In the genomic region with DNA sequence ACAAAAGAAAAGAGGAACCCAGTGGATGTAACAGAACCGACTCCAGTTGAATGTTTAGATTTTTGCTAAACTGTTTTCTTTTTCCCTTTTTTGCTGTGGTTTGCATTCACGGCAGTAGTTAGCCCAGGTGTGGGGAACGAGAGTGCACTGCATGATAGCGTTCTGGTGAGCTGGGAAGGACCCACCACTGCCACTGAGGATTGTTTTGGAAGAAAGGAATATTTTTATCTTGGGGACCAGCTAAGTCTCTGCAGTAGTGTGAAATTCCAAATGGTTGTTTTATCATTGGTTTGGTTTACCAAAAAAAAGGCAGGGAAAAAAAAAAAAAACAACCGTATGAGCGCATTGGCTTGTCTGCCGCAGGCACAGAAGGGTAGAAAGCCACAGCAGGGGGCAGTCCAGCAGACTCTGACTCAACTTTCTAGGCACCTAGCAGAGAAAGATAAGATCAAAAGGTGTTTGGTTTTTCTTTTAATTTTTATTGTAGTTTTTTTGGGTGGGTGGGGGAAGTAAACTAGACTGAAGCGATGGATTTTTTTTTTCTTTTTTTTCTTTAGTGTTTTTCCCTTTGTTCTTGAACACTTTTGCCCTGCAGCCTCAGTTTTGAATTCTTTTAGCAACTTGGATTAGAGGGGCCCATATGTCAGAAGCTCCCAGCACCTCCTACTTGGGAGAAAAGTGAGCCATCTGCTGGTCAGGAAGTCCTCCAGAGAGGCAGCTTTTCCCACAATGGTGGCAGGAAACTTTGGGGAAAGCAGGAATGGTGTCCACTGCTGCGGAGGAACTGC, we compare ENCODE assay signal across 8 cellular contexts. TPM values are rescaled to one million over a fixed set of nuclear protein-coding genes. Genes with fewer than 3 reads are reported as not detected.
DNase-seq lines count a peak whose midpoint lies in the region; ATAC-seq and TF ChIP-seq lines count a peak whose summit lies in the region.

No MANE protein-coding gene starts in this region.

- H3K4me3 ChIP-seq in fibroblast of villous mesenchyme (ENCODE audit: low read depth, low read length): no peak overlapping the region

- peak overlapping the region; percentile 11 for H3K4me3 Mint-ChIP-seq in activated T-cell treated with anti-CD3 and anti-CD28 coated beads, Interleukin-2, amount 50 U/mL, for 4 hours

- H3K36me3 Mint-ChIP-seq in activated T-cell treated with anti-CD3 and anti-CD28 coated beads, Interleukin-2, amount 50 U/mL, for 4 hours (ENCODE audit: insufficient read depth): peaks cover 19% of the 10 kb centered on the region

- no peaks in the 10 kb centered on the region for H3K9me3 Mint-ChIP-seq in activated T-cell treated with anti-CD3 and anti-CD28 coated beads, Interleukin-2, amount 50 U/mL, for 4 hours

- H3K27me3 Mint-ChIP-seq in activated T-cell treated with anti-CD3 and anti-CD28 coated beads, Interleukin-2, amount 50 U/mL, for 4 hours (ENCODE audit: low read depth): no peaks in the 10 kb centered on the region

- H3K4me1 Mint-ChIP-seq in activated T-cell treated with anti-CD3 and anti-CD28 coated beads, Interleukin-2, amount 50 U/mL, for 4 hours (ENCODE audit: low read depth): peaks cover 57% of the 10 kb centered on the region

- ATAC-seq in activated T-cell treated with anti-CD3 and anti-CD28 coated beads, Interleukin-2, amount 50 U/mL, for 4 hours: peak; percentile 44 to 56
- ATAC-seq in GM19328 (IDR thresholded peaks at IDR 0.05; ENCODE audit: unreplicated experiment): no peak

- TF ChIP-seq CTCF in fibroblast of villous mesenchyme (IDR thresholded peaks at IDR 0.05; ENCODE audit: insufficient read depth, low read depth, low read length): peak; percentile 51

- DNase-seq in COLO668 (lab: John Stamatoyannopoulos, UW; ENCODE audit: unreplicated experiment) (peak; percentile 17), NCI-H146 (lab: John Stamatoyannopoulos, UW) (peak; percentile 49), fibroblast of villous mesenchyme (ENCODE audit: low read depth) (peak; percentile 48), ureter (ENCODE audit: low spot score) (no peak), NCI-H2171 treated with DMSO at 0.1 percent for 48 hours (lab: John Stamatoyannopoulos, UW) (no peak)
- peak; percentile 56 for DNase-seq in activated T-cell treated with anti-CD3 and anti-CD28 coated beads, Interleukin-2, amount 50 U/mL, for 4 hours
- peak; percentile 57 for DNase-seq in stimulated activated CD4-positive, alpha-beta T cell treated with anti-CD3 and anti-CD28 coated beads, Interleukin-2, amount 100 ng/mL, for 4 hours (ENCODE audit: low read depth)

RNA-seq across cellular contexts. Expression of a gene that starts 13.5 kb away (rescaled TPM):
- 100 to 1,000 TPM; 142 to 153 (median 147) TPM for total RNA-seq in activated T-cell treated with anti-CD3 and anti-CD28 coated beads, Interleukin-2, amount 50 U/mL, for 4 hours
- total RNA-seq in fibroblast of villous mesenchyme (67.3 and 103 TPM in 2 replicates), ureter (83.6 TPM)

RNA-seq across cellular contexts. Expression of a gene that starts 18.7 kb away (rescaled TPM):
- total RNA-seq in activated T-cell treated with anti-CD3 and anti-CD28 coated beads, Interleukin-2, amount 50 U/mL, for 4 hours: 10 to 100 TPM; 62.2 to 63.9 (median 62.5) TPM
- total RNA-seq in fibroblast of villous mesenchyme (10.3 and 10.4 TPM in 2 replicates), ureter (18.8 TPM)

RNA-seq across cellular contexts. Expression of a gene that starts 50.7 kb away (rescaled TPM):
- total RNA-seq in activated T-cell treated with anti-CD3 and anti-CD28 coated beads, Interleukin-2, amount 50 U/mL, for 4 hours: 1 to 10 TPM in 1 of 3 donors, under 1 TPM in 2; 0.90 to 1.2 (median 0.98) TPM
- total RNA-seq in fibroblast of villous mesenchyme: 184 and 195 TPM in 2 replicates
- 1,028 TPM for total RNA-seq in ureter

RNA-seq across cellular contexts. Expression of a gene that starts 53.9 kb away (rescaled TPM):
- 10 to 100 TPM; 50.3 to 77.0 (median 57.8) TPM for total RNA-seq in activated T-cell treated with anti-CD3 and anti-CD28 coated beads, Interleukin-2, amount 50 U/mL, for 4 hours
- total RNA-seq in fibroblast of villous mesenchyme (not detected in 2 replicates), ureter (1.5 TPM)

Comparison
In these comparisons a context has a peak if more than half of its experiments do, and no peak if none do; other contexts are left out.
1. DNase-seq: peak in COLO668 (single experiment), NCI-H146 (single experiment), activated T-cell treated with anti-CD3 and anti-CD28 coated beads, Interleukin-2, amount 50 U/mL, for 4 hours (single experiment), fibroblast of villous mesenchyme (single experiment) and stimulated activated CD4-positive, alpha-beta T cell treated with anti-CD3 and anti-CD28 coated beads, Interleukin-2, amount 100 ng/mL, for 4 hours (single experiment); none in ureter (single experiment) and NCI-H2171 treated with DMSO at 0.1 percent for 48 hours (single experiment).
2. RNA of a gene that starts 50.7 kb away (total RNA-seq): 1,028 TPM in ureter (single experiment) and 184 to 195 TPM in fibroblast of villous mesenchyme; 0.90 to 1.2 TPM in activated T-cell treated with anti-CD3 and anti-CD28 coated beads, Interleukin-2, amount 50 U/mL, for 4 hours; every median in the first group is over 10 times any median in the second.